12 cellular contexts compared by ENCODE assay signal in the genomic region with DNA sequence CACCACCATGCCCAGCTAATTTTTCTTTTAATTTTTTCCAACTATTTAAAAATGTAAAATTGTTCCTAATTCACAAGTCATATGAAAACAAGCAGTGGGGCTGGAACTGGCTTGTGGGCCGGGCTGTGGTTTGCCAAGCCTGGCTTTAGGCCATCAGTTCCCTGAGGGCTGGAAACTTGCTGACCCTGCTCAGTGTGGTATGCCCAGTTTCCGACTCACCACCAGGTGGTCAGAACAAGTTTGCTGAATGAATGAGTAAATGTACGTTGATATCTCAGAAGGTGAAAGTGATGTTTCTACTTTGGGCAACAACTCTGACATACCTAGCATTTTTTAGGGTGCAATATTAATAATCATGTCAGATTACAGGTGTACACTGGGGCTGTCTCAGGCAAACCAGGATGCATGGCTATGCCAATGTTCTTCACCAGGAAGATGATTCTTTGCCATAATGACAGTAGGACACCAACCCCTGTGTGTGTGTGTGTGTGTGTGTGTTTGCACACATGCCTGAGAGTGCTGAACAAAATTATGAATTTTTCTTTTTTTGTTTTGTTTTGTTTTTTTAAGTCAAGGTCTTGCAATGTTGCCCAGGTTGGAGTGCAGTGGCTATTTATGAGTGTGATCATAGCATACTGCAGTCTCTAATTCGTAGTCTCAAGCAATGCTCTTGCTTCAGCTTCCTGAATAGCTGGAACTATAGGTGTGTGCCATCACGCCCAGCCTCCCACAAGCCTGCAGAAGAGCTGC.
DNase-seq lines count a peak whose midpoint lies in the region; ATAC-seq lines count a peak whose summit lies in the region.
"Had no signal": no experiment of that assay in that cellular context is flagged by ENCODE, and none has a peak within 500 bp of the region (broad histone marks: within the 10 kb centered on the region; RNA-seq: fewer than 3 reads in every experiment).

No MANE protein-coding gene starts in this region.

- peak; percentile 36 for DNase-seq in AG08396 (ENCODE audit: low spot score)
- DNase-seq in HT1080 (ENCODE audit: low read depth), result peak; percentile 53
- peak; percentile 44 for DNase-seq in amniotic epithelial cell (ENCODE audit: low read depth)
- DNase-seq in iris pigment epithelial cell (ENCODE audit: low read depth), result peak; percentile 46
- DNase-seq in NCI-H345 treated with DMSO at 0.1 percent for 48 hours (lab: John Stamatoyannopoulos, UW; ENCODE audit: unreplicated experiment), result no peak
- no peak for DNase-seq in dedifferentiated amniotic fluid mesenchymal stem cell (ENCODE audit: extremely low spot score)
- DNase-seq: activated T-cell treated with anti-CD3 and anti-CD28 coated beads, Interleukin-2, amount 50 U/mL, for 4 hours; caudate nucleus; CD4-positive, CD25-positive, alpha-beta regulatory T cell; stimulated activated naive B cell treated with anti-CD40 and anti-IgM and Interleukin-4, amounts not matched to agents 10 μg/mL and 1 μg/mL and 100 μg/mL, for 72 hours had no signal

- ATAC-seq in GM21528 (IDR thresholded peaks at IDR 0.05; ENCODE audit: low FRiP score, unreplicated experiment), result no peak
- no peak for ATAC-seq in GM19328 (IDR thresholded peaks at IDR 0.05; ENCODE audit: unreplicated experiment)
- ATAC-seq: activated T-cell treated with anti-CD3 and anti-CD28 coated beads, Interleukin-2, amount 50 U/mL, for 4 hours; stimulated activated naive B cell treated with anti-CD40 and anti-IgM and Interleukin-4, amounts not matched to agents 10 μg/mL and 1 μg/mL and 100 μg/mL, for 72 hours had no signal

Comparison
In these comparisons a context has a peak if more than half of its experiments do, and no peak if none do; other contexts are left out.
1. DNase-seq: peak in AG08396 (single experiment), HT1080 (single experiment), amniotic epithelial cell (single experiment) and iris pigment epithelial cell (single experiment); none in NCI-H345 treated with DMSO at 0.1 percent for 48 hours (single experiment) and dedifferentiated amniotic fluid mesenchymal stem cell (single experiment).